ENCODE assay signal across 12 cellular contexts in genomic region chr10:30742471-30742870, GRCh38.
DNase-seq lines count a peak whose midpoint lies in the region; ATAC-seq lines count a peak whose summit lies in the region.
"Had no signal": no experiment of that assay in that cellular context is flagged by ENCODE, and none has a peak within 500 bp of the region (broad histone marks: within the 10 kb centered on the region; RNA-seq: fewer than 3 reads in every experiment).

No MANE protein-coding gene starts in this region.

- H3K27me3 Mint-ChIP-seq in activated CD4-positive, alpha-beta T cell treated with anti-CD3 and anti-CD28 coated beads, Interleukin-2, amount 10 ng/mL, durations not matched to agents 24 days and 14 days, result no peaks in the 10 kb centered on the region
- no peaks in the 10 kb centered on the region for H3K27me3 Mint-ChIP-seq in activated CD4-positive, alpha-beta T cell treated with anti-CD3 and anti-CD28 coated beads, Interleukin-2, amount 10 ng/mL, durations not matched to agents 7 days and 5 days
- H3K27me3 Mint-ChIP-seq in stimulated activated naive B cell treated with anti-CD40 and anti-IgM and Interleukin-4, amounts not matched to agents 10 μg/mL and 1 μg/mL and 100 μg/mL, for 72 hours, result no peaks in the 10 kb centered on the region

- H3K4me1 Mint-ChIP-seq in activated CD4-positive, alpha-beta T cell treated with anti-CD3 and anti-CD28 coated beads, Interleukin-2, amount 10 ng/mL, durations not matched to agents 24 days and 14 days, result peaks cover 24% of the 10 kb centered on the region
- H3K4me1 Mint-ChIP-seq in activated CD4-positive, alpha-beta T cell treated with anti-CD3 and anti-CD28 coated beads, Interleukin-2, amount 10 ng/mL, durations not matched to agents 7 days and 5 days, result peaks cover 2% of the 10 kb centered on the region
- H3K4me1 Mint-ChIP-seq in stimulated activated naive B cell treated with anti-CD40 and anti-IgM and Interleukin-4, amounts not matched to agents 10 μg/mL and 1 μg/mL and 100 μg/mL, for 72 hours, result peaks cover 19 to 20% of the 10 kb centered on the region in 2 donors

- POLR2A ChIA-PET in activated CD4-positive, alpha-beta T cell treated with anti-CD3 and anti-CD28 coated beads, Interleukin-2, amount 10 ng/mL, durations not matched to agents 7 days and 5 days (lab: Charles Lee), result no interaction called here

- ATAC-seq in GM21786 (IDR thresholded peaks at IDR 0.05; ENCODE audit: unreplicated experiment) (peak; percentile 87), HG03442 (IDR thresholded peaks at IDR 0.05; ENCODE audit: unreplicated experiment) (peak; percentile 78)
- peak; percentile 92 to 97 for ATAC-seq in stimulated activated naive B cell treated with anti-CD40 and anti-IgM and Interleukin-4, amounts not matched to agents 10 μg/mL and 1 μg/mL and 100 μg/mL, for 72 hours (replicated peaks)
- ATAC-seq: A549, psoas muscle had no signal

- H3K36me3 Mint-ChIP-seq in activated CD4-positive, alpha-beta T cell treated with anti-CD3 and anti-CD28 coated beads, Interleukin-2, amount 10 ng/mL, durations not matched to agents 24 days and 14 days (ENCODE audit: low read depth), result no peaks in the 10 kb centered on the region
- no peaks in the 10 kb centered on the region for H3K36me3 Mint-ChIP-seq in activated CD4-positive, alpha-beta T cell treated with anti-CD3 and anti-CD28 coated beads, Interleukin-2, amount 10 ng/mL, durations not matched to agents 7 days and 5 days (ENCODE audit: low read depth)
- no peaks in the 10 kb centered on the region for H3K36me3 Mint-ChIP-seq in stimulated activated naive B cell treated with anti-CD40 and anti-IgM and Interleukin-4, amounts not matched to agents 10 μg/mL and 1 μg/mL and 100 μg/mL, for 72 hours

- CTCF ChIA-PET in activated CD4-positive, alpha-beta T cell treated with anti-CD3 and anti-CD28 coated beads, Interleukin-2, amount 10 ng/mL, durations not matched to agents 7 days and 5 days (lab: Charles Lee), result no interaction called here

- DNase-seq in activated CD4-positive, alpha-beta T cell treated with anti-CD3 and anti-CD28 coated beads, Interleukin-2, amount 10 ng/mL, durations not matched to agents 24 days and 14 days, result no peak
- DNase-seq in activated CD4-positive, alpha-beta T cell treated with anti-CD3 and anti-CD28 coated beads, Interleukin-2, amount 10 ng/mL, durations not matched to agents 7 days and 5 days, result no peak
- peak; percentile 51 for DNase-seq in stimulated activated naive B cell treated with anti-CD40 and anti-IgM and Interleukin-4, amounts not matched to agents 10 μg/mL and 1 μg/mL and 100 μg/mL, for 72 hours
- DNase-seq in NCI-H1436 (lab: John Stamatoyannopoulos, UW) (no peak), ureter (ENCODE audit: low spot score) (no peak), ecto neural progenitor cell (ENCODE audit: low spot score) (no peak)
- DNase-seq: NCI-H2029, psoas muscle, SHP77 had no signal

- intact Hi-C loops in activated CD4-positive, alpha-beta T cell treated with anti-CD3 and anti-CD28 coated beads, Interleukin-2, amount 10 ng/mL, durations not matched to agents 24 days and 14 days (cut with micrococcal nuclease), result no loop called here

- no peak overlapping the region for H3K4me3 Mint-ChIP-seq in activated CD4-positive, alpha-beta T cell treated with anti-CD3 and anti-CD28 coated beads, Interleukin-2, amount 10 ng/mL, durations not matched to agents 24 days and 14 days
- no peak overlapping the region for H3K4me3 Mint-ChIP-seq in activated CD4-positive, alpha-beta T cell treated with anti-CD3 and anti-CD28 coated beads, Interleukin-2, amount 10 ng/mL, durations not matched to agents 7 days and 5 days
- H3K4me3 Mint-ChIP-seq in stimulated activated naive B cell treated with anti-CD40 and anti-IgM and Interleukin-4, amounts not matched to agents 10 μg/mL and 1 μg/mL and 100 μg/mL, for 72 hours, result peak overlapping the region in 1 of 2 donors; percentile 0

- H3K9me3 Mint-ChIP-seq in activated CD4-positive, alpha-beta T cell treated with anti-CD3 and anti-CD28 coated beads, Interleukin-2, amount 10 ng/mL, durations not matched to agents 24 days and 14 days, result peaks cover 6% of the 10 kb centered on the region
- H3K9me3 Mint-ChIP-seq in activated CD4-positive, alpha-beta T cell treated with anti-CD3 and anti-CD28 coated beads, Interleukin-2, amount 10 ng/mL, durations not matched to agents 7 days and 5 days, result peaks cover 3% of the 10 kb centered on the region
- H3K9me3 Mint-ChIP-seq in stimulated activated naive B cell treated with anti-CD40 and anti-IgM and Interleukin-4, amounts not matched to agents 10 μg/mL and 1 μg/mL and 100 μg/mL, for 72 hours, result peaks cover 0 to 2% of the 10 kb centered on the region in 2 donors

- H3K27ac Mint-ChIP-seq in activated CD4-positive, alpha-beta T cell treated with anti-CD3 and anti-CD28 coated beads, Interleukin-2, amount 10 ng/mL, durations not matched to agents 24 days and 14 days, result peak overlapping the region; percentile 56
- no peak overlapping the region for H3K27ac Mint-ChIP-seq in activated CD4-positive, alpha-beta T cell treated with anti-CD3 and anti-CD28 coated beads, Interleukin-2, amount 10 ng/mL, durations not matched to agents 7 days and 5 days
- H3K27ac Mint-ChIP-seq in stimulated activated naive B cell treated with anti-CD40 and anti-IgM and Interleukin-4, amounts not matched to agents 10 μg/mL and 1 μg/mL and 100 μg/mL, for 72 hours, result peak overlapping the region; percentile 76
